Comparison of ENCODE assay signal across 26 cellular contexts in the genomic region with DNA sequence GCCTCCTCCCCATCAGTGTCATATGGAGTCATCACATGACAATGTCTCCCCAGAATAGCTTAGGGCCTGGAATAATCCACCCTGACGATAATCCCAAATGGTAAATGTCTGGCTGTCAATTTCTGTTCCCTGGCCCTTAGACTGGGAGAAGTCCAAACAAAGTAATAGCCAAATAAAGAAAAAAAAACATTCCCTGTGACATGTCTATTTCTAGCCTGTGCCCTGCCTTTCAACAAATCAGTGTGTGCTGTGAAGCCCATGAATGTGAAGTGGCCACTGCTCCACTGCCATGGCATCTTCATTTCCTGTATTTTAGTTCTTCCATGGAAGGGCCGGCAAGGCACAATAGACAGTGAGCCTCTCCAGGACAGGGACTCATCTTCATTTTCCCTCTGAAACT.
DNase-seq lines count a peak whose midpoint lies in the region; ATAC-seq and TF ChIP-seq lines count a peak whose summit lies in the region.
"Had no signal": no experiment of that assay in that cellular context is flagged by ENCODE, and none has a peak within 500 bp of the region (broad histone marks: within the 10 kb centered on the region; RNA-seq: fewer than 3 reads in every experiment).

No MANE protein-coding gene starts in this region.

- TF ChIP-seq CTCF in Panc1 (IDR thresholded peaks at IDR 0.05), result no peak

- no peak overlapping the region for H3K9ac ChIP-seq in mesendoderm (ENCODE audit: low read length)
- no peak overlapping the region for H3K9ac ChIP-seq in stomach smooth muscle (ENCODE audit: low read length in 2 of 2)

- no peaks in the 10 kb centered on the region for H3K79me2 ChIP-seq in mesendoderm (ENCODE audit: control insufficient read depth, insufficient read depth, low read length)

- H3K56ac ChIP-seq in mesendoderm (ENCODE audit: low read length), result no peak overlapping the region

- DNase-seq in Panc1 (ENCODE audit: low read depth, low spot score) (no peak), Right ventricle myocardium superior (peak; percentile 43), mesendoderm (no peak), H4 (ENCODE audit: low spot score) (no peak), left colon (no peak), erythroblast (lab: John Stamatoyannopoulos, UW) (no peak)
- DNase-seq: ACHN; activated CD4-positive, alpha-beta memory T cell treated with anti-CD3 and anti-CD28 coated beads, Interleukin-2, amount 10 ng/mL, durations not matched to agents 7 days and 5 days; activated effector memory CD4-positive, alpha-beta T cell treated with anti-CD3 and anti-CD28 coated beads, Interleukin-2, amount 50 U/mL, for 16 hours; activated naive CD8-positive, alpha-beta T cell treated with anti-CD3 and anti-CD28 coated beads, Interleukin-2, amount 10 ng/mL, durations not matched to agents 7 days and 5 days; COR-L47; DMS79 treated with DMSO at 0.1 percent for 48 hours; effector CD8-positive, alpha-beta T cell; foreskin melanocyte; H7; MV-4-11; NCI-H146; NCI-H2171; NCI-H524 treated with DMSO at 0.1 percent for 48 hours; Peyer's patch; SJCRH30; T-helper 1 cell had no signal

- H3K9me3 ChIP-seq in Panc1 (ENCODE audit: control insufficient read depth, insufficient read depth, low read depth, low read length), result no peaks in the 10 kb centered on the region
- H3K9me3 ChIP-seq in stomach smooth muscle (ENCODE audit: control insufficient read depth in 2 of 2, low read length in 2 of 2), result no peaks in the 10 kb centered on the region
- H3K9me3 ChIP-seq: Peyer's patch, SJCRH30 had no signal

- H3K4me1 ChIP-seq in Panc1 (ENCODE audit: control insufficient read depth, insufficient read depth, low read length), result peaks cover 21% of the 10 kb centered on the region
- peaks cover 29% of the 10 kb centered on the region for H3K4me1 ChIP-seq in mesendoderm (ENCODE audit: control insufficient read depth, low read depth, low read length)
- peaks cover 36% of the 10 kb centered on the region for H3K4me1 ChIP-seq in stomach smooth muscle (ENCODE audit: control insufficient read depth, insufficient read depth, low read length)
- H3K4me1 ChIP-seq: Peyer's patch had no signal

- H3K4ac ChIP-seq in mesendoderm (ENCODE audit: low read depth, low read length), result no peak overlapping the region

- no peak overlapping the region for H2AK5ac ChIP-seq in mesendoderm (ENCODE audit: low read length)

- no peak overlapping the region for H2BK120ac ChIP-seq in mesendoderm (ENCODE audit: low read depth, low read length)

- no peak overlapping the region for H2BK5ac ChIP-seq in mesendoderm (ENCODE audit: low read length)

- H3K27me3 ChIP-seq in Panc1 (ENCODE audit: control insufficient read depth, insufficient read depth, low read length) (no peaks in the 10 kb centered on the region), mesendoderm (ENCODE audit: insufficient read depth, low read length, poor library complexity) (no peaks in the 10 kb centered on the region), stomach smooth muscle (ENCODE audit: control insufficient read depth in 1 of 2, insufficient read depth in 2 of 2, low read length in 2 of 2) (no peaks in the 10 kb centered on the region)
- H3K27me3 ChIP-seq: Peyer's patch, SJCRH30 had no signal

- intact Hi-C loops in Panc1 (cut with micrococcal nuclease; ENCODE audit: unreplicated experiment) (no loop called here), Right ventricle myocardium superior (cut with DNase I) (no loop called here), left colon (cut with DNase I, micrococcal nuclease) (no loop called here)

- peaks cover 2% of the 10 kb centered on the region for H3K36me3 ChIP-seq in Panc1 (ENCODE audit: control insufficient read depth, insufficient read depth, low read length)
- H3K36me3 ChIP-seq in mesendoderm (ENCODE audit: control insufficient read depth, insufficient read depth, low read length), result no peaks in the 10 kb centered on the region
- peaks cover 6 to 21% of the 10 kb centered on the region in 2 donors for H3K36me3 ChIP-seq in stomach smooth muscle (ENCODE audit: control insufficient read depth in 2 of 2, insufficient read depth in 2 of 2, low read length in 2 of 2)
- H3K36me3 ChIP-seq: Peyer's patch had no signal

- H4K5ac ChIP-seq in mesendoderm (ENCODE audit: low read length), result no peak overlapping the region

- WGBS in mesendoderm (ENCODE audit: extremely low coverage, insufficient coverage, low lambda C conversion rate), result no CpG with 5 or more reads among the region's 2 CpGs

- H3K18ac ChIP-seq in mesendoderm (ENCODE audit: low read length), result peak overlapping the region; percentile 7

- BruUV-seq in Panc1 (replicated peaks; lab: Mats Ljungman, UMichigan), result no TSS peak

- POLR2A ChIA-PET in Panc1 (lab: Charles Lee), result no interaction called here

- TF ChIP-seq POLR2A in erythroblast (IDR thresholded peaks at IDR 0.05; ENCODE audit: low read length), result no peak

- in situ Hi-C loops in Panc1 (cut with HindIII; ENCODE audit: low pct_unique_long_range_greater_than_20kb, low sequenced_read_pairs), result no loop called here

- H3K4me2 ChIP-seq in mesendoderm (ENCODE audit: low read length), result no peak overlapping the region

- H3K27ac ChIP-seq in Panc1 (ENCODE audit: low read length) (peak overlapping the region; percentile 60), mesendoderm (ENCODE audit: low read depth, low read length) (no peak overlapping the region), stomach smooth muscle (ENCODE audit: low read length) (peak overlapping the region; percentile 41)
- H3K27ac ChIP-seq: SJCRH30 had no signal

- no peak overlapping the region for H4K8ac ChIP-seq in mesendoderm (ENCODE audit: low read depth, low read length)

- CTCF ChIA-PET in Panc1 (lab: Charles Lee), result no interaction called here

- H3K4me3 ChIP-seq in Panc1 (ENCODE audit: low read depth in 2 of 2, low read length in 2 of 2), result no peak overlapping the region
- H3K4me3 ChIP-seq in mesendoderm (ENCODE audit: low read length), result no peak overlapping the region
- no peak overlapping the region for H3K4me3 ChIP-seq in stomach smooth muscle (ENCODE audit: low read length in 2 of 2)
- H3K4me3 ChIP-seq: lung, Peyer's patch, SJCRH30 had no signal

- H3K23ac ChIP-seq in mesendoderm (ENCODE audit: low read length), result no peak overlapping the region

- peaks cover 2% of the 10 kb centered on the region for H3K79me1 ChIP-seq in mesendoderm (ENCODE audit: low read length)

- no peak overlapping the region for H2BK15ac ChIP-seq in mesendoderm (replicated peaks; ENCODE audit: low read depth)

- no peak for ATAC-seq in Panc1
- ATAC-seq in Right ventricle myocardium superior (ENCODE audit: poor library complexity), result peak; percentile 80
- ATAC-seq in GM21717 (IDR thresholded peaks at IDR 0.05; ENCODE audit: unreplicated experiment), result no peak
- ATAC-seq in left colon, result no peak
- ATAC-seq: activated CD4-positive, CD25-positive, alpha-beta regulatory T cell treated with anti-CD3 and anti-CD28 coated beads, Interleukin-2, amount 50 U/mL, for 24 hours had no signal
